ENCODE assay signal across 33 cellular contexts in genomic region chr9:28502189-28502588, GRCh38.
DNase-seq lines count a peak whose midpoint lies in the region; ATAC-seq and TF ChIP-seq lines count a peak whose summit lies in the region.
"Had no signal": no experiment of that assay in that cellular context is flagged by ENCODE, and none has a peak within 500 bp of the region (broad histone marks: within the 10 kb centered on the region; RNA-seq: fewer than 3 reads in every experiment).

No MANE protein-coding gene starts in this region.

- H4K20me1 ChIP-seq in SK-N-SH (ENCODE audit: insufficient read depth) (no peaks in the 10 kb centered on the region), smooth muscle cell (ENCODE audit: low read depth) (no peaks in the 10 kb centered on the region)
- H4K20me1 ChIP-seq: BLaER1; BLaER1 treated with 17β-estradiol and CSF1 and Interleukin-3, amounts not matched to agents 10 nM and 100 nM had no signal

- no peaks in the 10 kb centered on the region for H3K79me2 ChIP-seq in SK-N-SH (ENCODE audit: insufficient read depth)
- H3K79me2 ChIP-seq in smooth muscle cell (ENCODE audit: low read depth), result no peaks in the 10 kb centered on the region

- ATAC-seq in SK-N-SH treated with all-trans-retinoic acid at 6 μM for 48 hours (peak; percentile 85), HG02610 (IDR thresholded peaks at IDR 0.05; ENCODE audit: unreplicated experiment) (no peak)
- ATAC-seq: A549; CD8-positive, alpha-beta T cell had no signal

- H3K9me2 ChIP-seq in SK-N-SH, result no peaks in the 10 kb centered on the region

- H3F3A ChIP-seq in SK-N-SH (replicated peaks; ENCODE audit: insufficient read depth) (peaks cover 4% of the 10 kb centered on the region), smooth muscle cell (ENCODE audit: low read depth) (no peaks in the 10 kb centered on the region)

- TF ChIP-seq EP300 in SK-N-SH (IDR thresholded peaks at IDR 0.05; ENCODE audit: borderline replicate concordance in 1 of 2, low read depth in 1 of 2, low read length in 1 of 2), result no peak

- H3K36me3 ChIP-seq in SK-N-SH (replicated peaks in 1 of 2; ENCODE audit: control insufficient read depth in 1 of 2, insufficient read depth in 2 of 2, low read length in 1 of 2) (peaks cover 0 to 4% of the 10 kb centered on the region in 2 experiments), smooth muscle cell (ENCODE audit: low read depth) (no peaks in the 10 kb centered on the region)
- H3K36me3 ChIP-seq: BE2C; BLaER1; BLaER1 treated with 17β-estradiol and CSF1 and Interleukin-3, amounts not matched to agents 10 nM and 100 nM had no signal

- H3K4me3 ChIP-seq in SK-N-SH (ENCODE audit: low read depth in 2 of 2, low read length in 1 of 2), result no peak overlapping the region
- no peak overlapping the region for H3K4me3 ChIP-seq in smooth muscle cell
- H3K4me3 ChIP-seq: A549; BLaER1; BLaER1 treated with 17β-estradiol and CSF1 and Interleukin-3, amounts not matched to agents 10 nM and 100 nM had no signal

- no peak overlapping the region for H3K9ac ChIP-seq in SK-N-SH
- no peak overlapping the region for H3K9ac ChIP-seq in smooth muscle cell (ENCODE audit: low read depth)
- H3K9ac ChIP-seq: BLaER1; BLaER1 treated with 17β-estradiol and CSF1 and Interleukin-3, amounts not matched to agents 10 nM and 100 nM had no signal

- 46% methylated on average over 3 of the region's 3 CpGs for WGBS in SK-N-SH (ENCODE audit: low lambda C conversion rate)
- 74% methylated on average over 3 of the region's 3 CpGs for WGBS in smooth muscle cell (ENCODE audit: low lambda C conversion rate)

- POLR2A ChIA-PET in SK-N-SH (lab: Yijun Ruan, JAX), result no interaction called here

- H2AFZ ChIP-seq in SK-N-SH (ENCODE audit: low read depth), result no peak overlapping the region
- no peak overlapping the region for H2AFZ ChIP-seq in smooth muscle cell (ENCODE audit: low read depth)

- H3K27me3 ChIP-seq in SK-N-SH (ENCODE audit: insufficient read depth) (no peaks in the 10 kb centered on the region), smooth muscle cell (ENCODE audit: low read depth) (no peaks in the 10 kb centered on the region)
- H3K27me3 ChIP-seq: BE2C; BLaER1; BLaER1 treated with 17β-estradiol and CSF1 and Interleukin-3, amounts not matched to agents 10 nM and 100 nM had no signal

- H3K9me3 ChIP-seq in SK-N-SH (no peaks in the 10 kb centered on the region), smooth muscle cell (replicated peaks; ENCODE audit: low read depth) (no peaks in the 10 kb centered on the region)
- H3K9me3 ChIP-seq: A549, BE2C, BLaER1, Caco-2 had no signal

- no peak overlapping the region for H3K4me2 ChIP-seq in SK-N-SH
- peak overlapping the region; percentile 77 for H3K4me2 ChIP-seq in smooth muscle cell
- H3K4me2 ChIP-seq: A549; BLaER1; BLaER1 treated with 17β-estradiol and CSF1 and Interleukin-3, amounts not matched to agents 10 nM and 100 nM had no signal

- no peak for TF ChIP-seq CTCF in SK-N-SH (IDR thresholded peaks at IDR 0.05)
- no peak for TF ChIP-seq CTCF in smooth muscle cell (IDR thresholded peaks at IDR 0.05; ENCODE audit: borderline replicate concordance, insufficient read depth, poor library complexity, severe bottlenecking)

- DNase-seq in HT1080 (ENCODE audit: low read depth) (peak; percentile 1), SK-N-SH (no peak), smooth muscle cell (lab: John Stamatoyannopoulos, UW; ENCODE audit: unreplicated experiment) (no peak), germinal center (ENCODE audit: low spot score) (no peak), SHP77 treated with DMSO at 0.1 percent for 48 hours (lab: John Stamatoyannopoulos, UW) (no peak), NCI-H1105 (lab: John Stamatoyannopoulos, UW) (no peak)
- DNase-seq: 8988T; ACHN; AML-193; BE2C; C1 segment of cervical spinal cord; Caco-2; Calu3; CD4-positive, alpha-beta memory T cell; CD4-positive, alpha-beta T cell; CD4-positive, CD25-positive, alpha-beta regulatory T cell; CD8-positive, alpha-beta memory T cell; CD8-positive, alpha-beta T cell; COR-L47; DMS 273 treated with DMSO at 0.1 percent for 48 hours; DMS153; DMS53; DMS79; DMS79 treated with DMSO at 0.1 percent for 48 hours; DND-41; EL had no signal

- TF ChIP-seq RAD21 in SK-N-SH (IDR thresholded peaks at IDR 0.05; ENCODE audit: low read length), result no peak

- CTCF ChIA-PET in SK-N-SH (lab: Yijun Ruan, JAX), result interaction anchor here (0.7 to 1.4 kb wide), 2 partner anchors 13 to 433 kb away, joined by 3 to 4 read pairs; no protein-coding TSS in a partner anchor

- H3K4me1 ChIP-seq in SK-N-SH (ENCODE audit: control insufficient read depth in 1 of 2, insufficient read depth in 2 of 2, low read depth in 1 of 2, low read length in 1 of 2), result peaks cover 0 to 14% of the 10 kb centered on the region in 2 experiments; a peak in 3 of 4 replicates
- peaks cover 11% of the 10 kb centered on the region for H3K4me1 ChIP-seq in smooth muscle cell (ENCODE audit: low read depth)
- H3K4me1 ChIP-seq: A549; BE2C; BLaER1; BLaER1 treated with 17β-estradiol and CSF1 and Interleukin-3, amounts not matched to agents 10 nM and 100 nM; Caco-2 had no signal

- H3K27ac ChIP-seq in SK-N-SH (ENCODE audit: low read depth in 2 of 2, low read length in 1 of 2) (peak overlapping the region in 1 of 2 experiments; percentile 85; a peak in 2 of 4 replicates), smooth muscle cell (ENCODE audit: low read depth) (peak overlapping the region; percentile 89)
- H3K27ac ChIP-seq: 22Rv1; A549; BLaER1; BLaER1 treated with 17β-estradiol and CSF1 and Interleukin-3, amounts not matched to agents 10 nM and 100 nM; C4-2B had no signal

TF ChIP-seq in SK-N-SH, 30 proteins besides CTCF, POLR2A, EP300 and RAD21:
- peak; percentile 72 for TF ChIP-seq PBX3 (IDR thresholded peaks at IDR 0.05)
- no peak for TF ChIP-seq MEF2A (IDR thresholded peaks at IDR 0.05; ENCODE audit: borderline replicate concordance, low read depth)
- no peak for TF ChIP-seq SIN3A (IDR thresholded peaks at IDR 0.05; ENCODE audit: borderline replicate concordance, low read depth, low read length)
- TF ChIP-seq MAX (IDR thresholded peaks at IDR 0.05; ENCODE audit: low read depth), result no peak
- TF ChIP-seq JUND (IDR thresholded peaks at IDR 0.05), result peak; percentile 66; the same call in 1 of the 2 replicates
- TF ChIP-seq TEAD4 (IDR thresholded peaks at IDR 0.05; ENCODE audit: borderline replicate concordance, insufficient read depth), result no peak
- TF ChIP-seq TCF12 (IDR thresholded peaks at IDR 0.05), result peak; percentile 45; the same call in 1 of the 2 replicates
- TF ChIP-seq FOSL2 (IDR thresholded peaks at IDR 0.05; ENCODE audit: borderline replicate concordance, low read depth), result peak; percentile 67; the same call in 1 of the 2 replicates
- TF ChIP-seq EZH2phosphoT487 (IDR thresholded peaks at IDR 0.05; ENCODE audit: borderline replicate concordance, low read depth), result no peak

TF ChIP-seq in SK-N-SH treated with all-trans-retinoic acid at 6 μM for 48 hours, 23 proteins besides CTCF, POLR2A, EP300 and RAD21:
- TF ChIP-seq PPARA (CRISPR knock-in tag; IDR thresholded peaks at IDR 0.05; ENCODE audit: borderline replicate concordance) (no peak), ZC3H10 (CRISPR knock-in tag; IDR thresholded peaks at IDR 0.05) (0 out of 2 replicates have a peak, but pooled peaks have one; percentile 2)
TF ChIP-seq in SK-N-SH treated with all-trans-retinoic acid at 6 μM for 48 hours: peak in this region for 1.
